Comparison of ENCODE assay signal across 38 cellular contexts in genomic region chr6:148854992-148855391, GRCh38.
DNase-seq lines count a peak whose midpoint lies in the region; ATAC-seq, FAIRE-seq and TF ChIP-seq lines count a peak whose summit lies in the region.
"Had no signal": no experiment of that assay in that cellular context is flagged by ENCODE, and none has a peak within 500 bp of the region (broad histone marks: within the 10 kb centered on the region; RNA-seq: fewer than 3 reads in every experiment).

No MANE protein-coding gene starts in this region.

- no peaks in the 10 kb centered on the region for H3K9me1 ChIP-seq in K562 (ENCODE audit: control insufficient read depth, insufficient read depth, low read length)

- H3K4me3 ChIP-seq in K562, result no peak overlapping the region
- H3K4me3 ChIP-seq in heart right ventricle, result no peak overlapping the region
- H3K4me3 ChIP-seq: esophagus muscularis mucosa had no signal

- no peaks in the 10 kb centered on the region for H3K9me3 Mint-ChIP-seq in activated naive CD4-positive, alpha-beta T cell treated with anti-CD3 and anti-CD28 coated beads, Interleukin-2, amount 10 ng/mL, durations not matched to agents 7 days and 5 days
- peaks cover 3% of the 10 kb centered on the region for H3K9me3 Mint-ChIP-seq in mesothelial cell of epicardium
- H3K9me3 Mint-ChIP-seq: activated CD4-positive, alpha-beta T cell treated with anti-CD3 and anti-CD28 coated beads, Interleukin-2, amount 10 ng/mL, durations not matched to agents 7 days and 5 days; activated naive CD8-positive, alpha-beta T cell treated with anti-CD3 and anti-CD28 coated beads, Interleukin-2, amount 50 U/mL, for 24 hours; activated T-cell treated with anti-CD3 and anti-CD28 coated beads, Interleukin-2, amount 50 U/mL, for 4 hours; HFFc6 had no signal

- H3K9me3 ChIP-seq in K562 (replicated peaks; ENCODE audit: control insufficient read depth, insufficient read depth, low read depth, low read length) (no peaks in the 10 kb centered on the region), heart right ventricle (no peaks in the 10 kb centered on the region)
- H3K9me3 ChIP-seq: Caco-2, esophagus muscularis mucosa had no signal

- H3K27me3 ChIP-seq in K562 (ENCODE audit: control insufficient read depth in 2 of 2, insufficient read depth in 2 of 2, low read length in 2 of 2), result peaks cover 9 to 22% of the 10 kb centered on the region in 2 experiments; a peak in 4 of 5 replicates
- no peaks in the 10 kb centered on the region for H3K27me3 ChIP-seq in heart right ventricle
- H3K27me3 ChIP-seq: esophagus muscularis mucosa had no signal

- peak; percentile 64 for ATAC-seq in K562
- ATAC-seq in GM18498 (IDR thresholded peaks at IDR 0.05; ENCODE audit: unreplicated experiment), result no peak
- ATAC-seq in heart right ventricle, result no peak
- ATAC-seq: activated CD8-positive, alpha-beta memory T cell treated with anti-CD3 and anti-CD28 coated beads, Interleukin-2, amount 10 ng/mL, durations not matched to agents 7 days and 5 days; activated naive CD8-positive, alpha-beta T cell treated with anti-CD3 and anti-CD28 coated beads, Interleukin-2, amount 50 U/mL, for 24 hours; naive thymus-derived CD4-positive, alpha-beta T cell; Panc1 had no signal

- 0 out of 2 replicates have a peak overlapping the region, but pooled peaks have one; percentile 0 for H2AFZ ChIP-seq in K562 (ENCODE audit: low read depth, low read length)

- no peak overlapping the region for H3K27ac Mint-ChIP-seq in activated naive CD4-positive, alpha-beta T cell treated with anti-CD3 and anti-CD28 coated beads, Interleukin-2, amount 10 ng/mL, durations not matched to agents 7 days and 5 days
- peak overlapping the region; percentile 17 for H3K27ac Mint-ChIP-seq in mesothelial cell of epicardium
- H3K27ac Mint-ChIP-seq: activated CD4-positive, alpha-beta T cell treated with anti-CD3 and anti-CD28 coated beads, Interleukin-2, amount 10 ng/mL, durations not matched to agents 7 days and 5 days; activated CD8-positive, alpha-beta memory T cell treated with anti-CD3 and anti-CD28 coated beads, Interleukin-2, amount 10 ng/mL, durations not matched to agents 7 days and 5 days; activated naive CD8-positive, alpha-beta T cell treated with anti-CD3 and anti-CD28 coated beads, Interleukin-2, amount 50 U/mL, for 24 hours; CD14-positive monocyte; HFFc6; naive thymus-derived CD4-positive, alpha-beta T cell had no signal

- H3K27ac ChIP-seq in K562 (ENCODE audit: extremely low read depth, low read depth, low read length), result no peak overlapping the region
- H3K27ac ChIP-seq in heart right ventricle, result no peak overlapping the region
- H3K27ac ChIP-seq: esophagus muscularis mucosa, WERI-Rb-1 had no signal

- TF ChIP-seq EP300 in K562 (IDR thresholded peaks at IDR 0.05; ENCODE audit: low read length), result no peak

- no peaks in the 10 kb centered on the region for H3K36me3 Mint-ChIP-seq in activated naive CD4-positive, alpha-beta T cell treated with anti-CD3 and anti-CD28 coated beads, Interleukin-2, amount 10 ng/mL, durations not matched to agents 7 days and 5 days
- H3K36me3 Mint-ChIP-seq in mesothelial cell of epicardium, result no peaks in the 10 kb centered on the region
- H3K36me3 Mint-ChIP-seq: CD14-positive monocyte; naive thymus-derived CD4-positive, alpha-beta T cell had no signal

- no peak overlapping the region for H3K4me3 Mint-ChIP-seq in activated naive CD4-positive, alpha-beta T cell treated with anti-CD3 and anti-CD28 coated beads, Interleukin-2, amount 10 ng/mL, durations not matched to agents 7 days and 5 days
- no peak overlapping the region for H3K4me3 Mint-ChIP-seq in mesothelial cell of epicardium
- H3K4me3 Mint-ChIP-seq: activated CD4-positive, alpha-beta T cell treated with anti-CD3 and anti-CD28 coated beads, Interleukin-2, amount 10 ng/mL, durations not matched to agents 7 days and 5 days; activated CD8-positive, alpha-beta memory T cell treated with anti-CD3 and anti-CD28 coated beads, Interleukin-2, amount 10 ng/mL, durations not matched to agents 7 days and 5 days; activated naive CD8-positive, alpha-beta T cell treated with anti-CD3 and anti-CD28 coated beads, Interleukin-2, amount 50 U/mL, for 24 hours; activated T-cell treated with anti-CD3 and anti-CD28 coated beads, Interleukin-2, amount 50 U/mL, for 4 hours; CD14-positive monocyte; HFFc6; naive thymus-derived CD4-positive, alpha-beta T cell; type B pancreatic cell had no signal

- CTCF ChIA-PET in activated naive CD4-positive, alpha-beta T cell treated with anti-CD3 and anti-CD28 coated beads, Interleukin-2, amount 10 ng/mL, durations not matched to agents 7 days and 5 days (lab: Charles Lee), result no interaction called here
- CTCF ChIA-PET in K562 (lab: Yijun Ruan, JAX; ENCODE audit: low intra/inter-chr PET ratio), result no interaction called here

- H3K4me1 Mint-ChIP-seq in activated naive CD4-positive, alpha-beta T cell treated with anti-CD3 and anti-CD28 coated beads, Interleukin-2, amount 10 ng/mL, durations not matched to agents 7 days and 5 days, result no peaks in the 10 kb centered on the region
- H3K4me1 Mint-ChIP-seq in mesothelial cell of epicardium, result peaks cover 21% of the 10 kb centered on the region
- H3K4me1 Mint-ChIP-seq: activated CD4-positive, alpha-beta T cell treated with anti-CD3 and anti-CD28 coated beads, Interleukin-2, amount 10 ng/mL, durations not matched to agents 7 days and 5 days had no signal

- H3K4me2 ChIP-seq in K562 (ENCODE audit: insufficient read depth, low read length), result no peak overlapping the region; the same call in 1 of the 2 replicates

- H3K9ac ChIP-seq in K562 (ENCODE audit: insufficient read depth in 1 of 2, low read depth in 2 of 2, low read length in 2 of 2), result no peak overlapping the region

- WGBS in K562 (ENCODE audit: insufficient coverage, low coverage, missing lambda C conversion rate), result 0% methylated on average over 11 of the region's 11 CpGs
- 65 to 67% methylated on average over 11 of the region's 11 CpGs for WGBS in heart right ventricle, 2 donors

- H3K4me1 ChIP-seq in K562 (replicated peaks in 1 of 2; ENCODE audit: control insufficient read depth in 2 of 2, insufficient read depth in 2 of 2, low read length in 2 of 2) (no peaks in the 10 kb centered on the region), heart right ventricle (no peaks in the 10 kb centered on the region)
- H3K4me1 ChIP-seq: Caco-2 had no signal

- TF ChIP-seq CTCF in K562 (IDR thresholded peaks at IDR 0.05 in 2 of 3, conservative IDR thresholded peaks at IDR 0.05 in 1 of 3; ENCODE audit: insufficient read depth in 2 of 3, low read depth in 1 of 3, low read length in 3 of 3) (no peak), mesothelial cell of epicardium (IDR thresholded peaks at IDR 0.05; ENCODE audit: unreplicated experiment) (no peak), heart right ventricle (IDR thresholded peaks at IDR 0.05) (no peak)

- no peak for TF ChIP-seq POLR2A in K562 (conservative IDR thresholded peaks at IDR 0.05)

- no peak for FAIRE-seq in K562 (lab: Jason Lieb, UNC)

- in situ Hi-C loops in K562 (cut with MboI), result no loop called here

- no peak for TF ChIP-seq RAD21 in K562 (CRISPR knock-in tag; conservative IDR thresholded peaks at IDR 0.05 in 1 of 2, IDR thresholded peaks at IDR 0.05 in 1 of 2)

- H3K79me2 ChIP-seq in K562 (ENCODE audit: control insufficient read depth, insufficient read depth, low read length), result no peaks in the 10 kb centered on the region

- H3K27me3 Mint-ChIP-seq in activated naive CD4-positive, alpha-beta T cell treated with anti-CD3 and anti-CD28 coated beads, Interleukin-2, amount 10 ng/mL, durations not matched to agents 7 days and 5 days, result peaks cover 13% of the 10 kb centered on the region
- H3K27me3 Mint-ChIP-seq in mesothelial cell of epicardium (ENCODE audit: low read depth), result no peaks in the 10 kb centered on the region
- H3K27me3 Mint-ChIP-seq: activated CD8-positive, alpha-beta memory T cell treated with anti-CD3 and anti-CD28 coated beads, Interleukin-2, amount 10 ng/mL, durations not matched to agents 7 days and 5 days; type B pancreatic cell had no signal

- no peaks in the 10 kb centered on the region for H3K36me3 ChIP-seq in K562 (ENCODE audit: control insufficient read depth, insufficient read depth, low read length)
- H3K36me3 ChIP-seq in heart right ventricle, result no peaks in the 10 kb centered on the region
- H3K36me3 ChIP-seq: esophagus muscularis mucosa, WERI-Rb-1 had no signal

- peak; percentile 11 for DNase-seq in activated naive CD4-positive, alpha-beta T cell treated with Interleukin-2 at 50 U/mL for 16 hours
- DNase-seq in activated naive CD4-positive, alpha-beta T cell treated with anti-CD3 and anti-CD28 coated beads, Interleukin-2, amount 10 ng/mL, durations not matched to agents 7 days and 5 days, result no peak
- DNase-seq in K562 (ENCODE audit: extremely low read depth in 1 of 4, low spot score in 3 of 4) (peak in 1 of 4 experiments; percentile 41), mesothelial cell of epicardium (ENCODE audit: low spot score in 2 of 2, unreplicated experiment in 2 of 2) (no peak), NCI-H510A (lab: John Stamatoyannopoulos, UW) (no peak), H4 (ENCODE audit: low spot score) (no peak), heart right ventricle (no peak)
- DNase-seq: 8988T; activated CD4-positive, alpha-beta T cell treated with anti-CD3 and anti-CD28 coated beads, Interleukin-2, amount 10 ng/mL, durations not matched to agents 7 days and 5 days; activated CD8-positive, alpha-beta memory T cell treated with anti-CD3 and anti-CD28 coated beads, Interleukin-2, amount 10 ng/mL, durations not matched to agents 7 days and 5 days; activated gamma-delta T cell treated with Interleukin-2 at 50 U/mL for 16 hours; activated naive CD8-positive, alpha-beta T cell treated with anti-CD3 and anti-CD28 coated beads, Interleukin-2, amount 50 U/mL, for 24 hours; activated T-cell treated with anti-CD3 and anti-CD28 coated beads, Interleukin-2, amount 50 U/mL, for 4 hours; Caco-2; caudate nucleus; cortex of kidney; DMS79 treated with DMSO at 0.1 percent for 48 hours; foreskin fibroblast; GF-D8; head of caudate nucleus; HFFc6; kidney glomerular epithelial cell; midbrain; naive thymus-derived CD4-positive, alpha-beta T cell; NCI-H1092 treated with DMSO at 0.1 percent for 48 hours; NCI-H187 treated with DMSO at 0.1 percent for 48 hours; NCI-H526; SHP77; stimulated activated CD4-positive, alpha-beta T cell treated with anti-CD3 and anti-CD28 coated beads, Interleukin-15, amount 100 ng/mL, for 24 hours; stimulated activated CD4-positive, alpha-beta T cell treated with anti-CD3 and anti-CD28 coated beads, Interleukin-4, amount 100 ng/mL, for 4 hours; substantia nigra; T1000; WERI-Rb-1 had no signal

- H4K20me1 ChIP-seq in K562 (replicated peaks; ENCODE audit: control insufficient read depth, insufficient read depth, low read length), result no peaks in the 10 kb centered on the region; the same call in 1 of the 2 replicates

- no TSS peak for BruUV-seq in K562 (replicated peaks; lab: Mats Ljungman, UMichigan)

- POLR2A ChIA-PET in K562 (lab: Yijun Ruan, JAX), result no interaction called here

- intact Hi-C loops in K562 (cut with micrococcal nuclease) (no loop called here), heart right ventricle (cut with DNase I) (no loop called here)

TF ChIP-seq in K562, 482 proteins besides CTCF, POLR2A, EP300 and RAD21 (continues in another document):
- TF ChIP-seq ZNF311 (CRISPR knock-in tag; IDR thresholded peaks at IDR 0.05) (no peak), BCL6 (CRISPR knock-in tag; IDR thresholded peaks at IDR 0.05) (no peak)
